1 cellular context compared by ENCODE assay signal in the genomic region with DNA sequence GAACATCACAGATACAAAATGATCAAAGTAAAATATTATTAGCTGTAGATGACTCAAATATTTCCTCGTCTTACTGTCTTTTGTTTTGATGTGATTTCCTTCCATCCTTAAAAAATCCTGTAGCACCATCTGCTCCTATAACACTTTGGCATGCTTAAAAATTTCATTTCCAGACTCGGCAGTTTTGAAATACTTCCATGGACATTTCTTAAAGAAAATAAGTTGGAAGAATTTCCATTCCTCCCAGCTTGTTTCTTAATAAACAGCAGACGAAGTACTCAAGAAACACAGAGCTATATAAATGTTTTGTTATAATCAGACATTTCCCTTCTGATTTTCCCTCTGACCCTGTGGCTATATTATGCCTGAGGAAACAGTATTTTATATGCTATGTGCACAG.
TF ChIP-seq lines count a peak whose summit lies in the region.

No MANE protein-coding gene starts in this region.

TF ChIP-seq in WTC11, 78 proteins besides CTCF, POLR2A, EP300 and RAD21 (continued from another document):
- TF ChIP-seq MYBL2 (CRISPR knock-in tag; IDR thresholded peaks at IDR 0.05) (no peak), ZNF219 (CRISPR knock-in tag; IDR thresholded peaks at IDR 0.05; ENCODE audit: borderline replicate concordance) (no peak), PRRX2 (CRISPR knock-in tag; IDR thresholded peaks at IDR 0.05) (no peak), ZNF138 (CRISPR knock-in tag; conservative IDR thresholded peaks at IDR 0.05) (no peak), GRHL2 (CRISPR knock-in tag; IDR thresholded peaks at IDR 0.05; ENCODE audit: insufficient replicate concordance, severe bottlenecking) (no peak), ZNF396 (CRISPR knock-in tag; IDR thresholded peaks at IDR 0.05; ENCODE audit: borderline replicate concordance) (no peak), CBFB (CRISPR knock-in tag; IDR thresholded peaks at IDR 0.05; ENCODE audit: low read depth) (no peak), TCF7 (CRISPR knock-in tag; IDR thresholded peaks at IDR 0.05; ENCODE audit: low read depth) (no peak)
- TF ChIP-seq, protein P1, sequence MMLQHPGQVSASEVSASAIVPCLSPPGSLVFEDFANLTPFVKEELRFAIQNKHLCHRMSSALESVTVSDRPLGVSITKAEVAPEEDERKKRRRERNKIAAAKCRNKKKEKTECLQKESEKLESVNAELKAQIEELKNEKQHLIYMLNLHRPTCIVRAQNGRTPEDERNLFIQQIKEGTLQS (CRISPR knock-in tag; conservative IDR thresholded peaks at IDR 0.05) = no peak
- TF ChIP-seq, protein P2, sequence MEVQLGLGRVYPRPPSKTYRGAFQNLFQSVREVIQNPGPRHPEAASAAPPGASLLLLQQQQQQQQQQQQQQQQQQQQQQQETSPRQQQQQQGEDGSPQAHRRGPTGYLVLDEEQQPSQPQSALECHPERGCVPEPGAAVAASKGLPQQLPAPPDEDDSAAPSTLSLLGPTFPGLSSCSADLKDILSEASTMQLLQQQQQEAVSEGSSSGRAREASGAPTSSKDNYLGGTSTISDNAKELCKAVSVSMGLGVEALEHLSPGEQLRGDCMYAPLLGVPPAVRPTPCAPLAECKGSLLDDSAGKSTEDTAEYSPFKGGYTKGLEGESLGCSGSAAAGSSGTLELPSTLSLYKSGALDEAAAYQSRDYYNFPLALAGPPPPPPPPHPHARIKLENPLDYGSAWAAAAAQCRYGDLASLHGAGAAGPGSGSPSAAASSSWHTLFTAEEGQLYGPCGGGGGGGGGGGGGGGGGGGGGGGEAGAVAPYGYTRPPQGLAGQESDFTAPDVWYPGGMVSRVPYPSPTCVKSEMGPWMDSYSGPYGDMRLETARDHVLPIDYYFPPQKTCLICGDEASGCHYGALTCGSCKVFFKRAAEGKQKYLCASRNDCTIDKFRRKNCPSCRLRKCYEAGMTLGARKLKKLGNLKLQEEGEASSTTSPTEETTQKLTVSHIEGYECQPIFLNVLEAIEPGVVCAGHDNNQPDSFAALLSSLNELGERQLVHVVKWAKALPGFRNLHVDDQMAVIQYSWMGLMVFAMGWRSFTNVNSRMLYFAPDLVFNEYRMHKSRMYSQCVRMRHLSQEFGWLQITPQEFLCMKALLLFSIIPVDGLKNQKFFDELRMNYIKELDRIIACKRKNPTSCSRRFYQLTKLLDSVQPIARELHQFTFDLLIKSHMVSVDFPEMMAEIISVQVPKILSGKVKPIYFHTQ (CRISPR knock-in tag; IDR thresholded peaks at IDR 0.05) = no peak
- TF ChIP-seq, protein P3, sequence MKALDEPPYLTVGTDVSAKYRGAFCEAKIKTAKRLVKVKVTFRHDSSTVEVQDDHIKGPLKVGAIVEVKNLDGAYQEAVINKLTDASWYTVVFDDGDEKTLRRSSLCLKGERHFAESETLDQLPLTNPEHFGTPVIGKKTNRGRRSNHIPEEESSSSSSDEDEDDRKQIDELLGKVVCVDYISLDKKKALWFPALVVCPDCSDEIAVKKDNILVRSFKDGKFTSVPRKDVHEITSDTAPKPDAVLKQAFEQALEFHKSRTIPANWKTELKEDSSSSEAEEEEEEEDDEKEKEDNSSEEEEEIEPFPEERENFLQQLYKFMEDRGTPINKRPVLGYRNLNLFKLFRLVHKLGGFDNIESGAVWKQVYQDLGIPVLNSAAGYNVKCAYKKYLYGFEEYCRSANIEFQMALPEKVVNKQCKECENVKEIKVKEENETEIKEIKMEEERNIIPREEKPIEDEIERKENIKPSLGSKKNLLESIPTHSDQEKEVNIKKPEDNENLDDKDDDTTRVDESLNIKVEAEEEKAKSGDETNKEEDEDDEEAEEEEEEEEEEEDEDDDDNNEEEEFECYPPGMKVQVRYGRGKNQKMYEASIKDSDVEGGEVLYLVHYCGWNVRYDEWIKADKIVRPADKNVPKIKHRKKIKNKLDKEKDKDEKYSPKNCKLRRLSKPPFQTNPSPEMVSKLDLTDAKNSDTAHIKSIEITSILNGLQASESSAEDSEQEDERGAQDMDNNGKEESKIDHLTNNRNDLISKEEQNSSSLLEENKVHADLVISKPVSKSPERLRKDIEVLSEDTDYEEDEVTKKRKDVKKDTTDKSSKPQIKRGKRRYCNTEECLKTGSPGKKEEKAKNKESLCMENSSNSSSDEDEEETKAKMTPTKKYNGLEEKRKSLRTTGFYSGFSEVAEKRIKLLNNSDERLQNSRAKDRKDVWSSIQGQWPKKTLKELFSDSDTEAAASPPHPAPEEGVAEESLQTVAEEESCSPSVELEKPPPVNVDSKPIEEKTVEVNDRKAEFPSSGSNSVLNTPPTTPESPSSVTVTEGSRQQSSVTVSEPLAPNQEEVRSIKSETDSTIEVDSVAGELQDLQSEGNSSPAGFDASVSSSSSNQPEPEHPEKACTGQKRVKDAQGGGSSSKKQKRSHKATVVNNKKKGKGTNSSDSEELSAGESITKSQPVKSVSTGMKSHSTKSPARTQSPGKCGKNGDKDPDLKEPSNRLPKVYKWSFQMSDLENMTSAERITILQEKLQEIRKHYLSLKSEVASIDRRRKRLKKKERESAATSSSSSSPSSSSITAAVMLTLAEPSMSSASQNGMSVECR (CRISPR knock-in tag; IDR thresholded peaks at IDR 0.05; ENCODE audit: borderline replicate concordance) = no peak
- TF ChIP-seq, protein P4, sequence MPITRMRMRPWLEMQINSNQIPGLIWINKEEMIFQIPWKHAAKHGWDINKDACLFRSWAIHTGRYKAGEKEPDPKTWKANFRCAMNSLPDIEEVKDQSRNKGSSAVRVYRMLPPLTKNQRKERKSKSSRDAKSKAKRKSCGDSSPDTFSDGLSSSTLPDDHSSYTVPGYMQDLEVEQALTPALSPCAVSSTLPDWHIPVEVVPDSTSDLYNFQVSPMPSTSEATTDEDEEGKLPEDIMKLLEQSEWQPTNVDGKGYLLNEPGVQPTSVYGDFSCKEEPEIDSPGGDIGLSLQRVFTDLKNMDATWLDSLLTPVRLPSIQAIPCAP (CRISPR knock-in tag; IDR thresholded peaks at IDR 0.05) = no peak
- TF ChIP-seq, protein P5, sequence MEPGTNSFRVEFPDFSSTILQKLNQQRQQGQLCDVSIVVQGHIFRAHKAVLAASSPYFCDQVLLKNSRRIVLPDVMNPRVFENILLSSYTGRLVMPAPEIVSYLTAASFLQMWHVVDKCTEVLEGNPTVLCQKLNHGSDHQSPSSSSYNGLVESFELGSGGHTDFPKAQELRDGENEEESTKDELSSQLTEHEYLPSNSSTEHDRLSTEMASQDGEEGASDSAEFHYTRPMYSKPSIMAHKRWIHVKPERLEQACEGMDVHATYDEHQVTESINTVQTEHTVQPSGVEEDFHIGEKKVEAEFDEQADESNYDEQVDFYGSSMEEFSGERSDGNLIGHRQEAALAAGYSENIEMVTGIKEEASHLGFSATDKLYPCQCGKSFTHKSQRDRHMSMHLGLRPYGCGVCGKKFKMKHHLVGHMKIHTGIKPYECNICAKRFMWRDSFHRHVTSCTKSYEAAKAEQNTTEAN (CRISPR knock-in tag; IDR thresholded peaks at IDR 0.05) = no peak
